1 cellular context compared by ENCODE assay signal in the genomic region with DNA sequence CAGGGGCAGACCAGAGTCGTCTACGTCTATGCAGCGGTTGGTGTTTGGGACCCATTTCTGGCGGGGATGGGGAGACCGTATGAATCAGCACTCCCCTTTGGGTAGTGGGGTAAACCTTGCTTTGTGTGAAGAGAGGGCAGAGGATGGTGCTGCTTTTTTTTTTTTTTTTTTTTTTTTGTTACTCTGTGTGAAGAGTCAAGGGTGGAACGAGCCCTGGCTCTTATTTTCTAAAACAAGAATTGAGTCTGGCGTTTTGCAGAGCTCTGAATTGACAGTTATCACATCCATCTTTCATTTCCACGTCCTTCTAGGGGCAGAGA.
TF ChIP-seq lines count a peak whose summit lies in the region.

No MANE protein-coding gene starts in this region.

TF ChIP-seq in HEK293, 187 proteins besides CTCF, POLR2A, EP300 and RAD21 (continued from another document):
- TF ChIP-seq ZNF362 (tag by site-specific recombination; IDR thresholded peaks at IDR 0.05) = peak; percentile 61; the same call in 1 of the 2 replicates
